ENCODE assay signal across 9 cellular contexts in genomic region chr16:8885674-8886592, GRCh38. TPM values are rescaled to one million over a fixed set of nuclear protein-coding genes. Genes with fewer than 3 reads are reported as not detected.
A peak's percentile ranks its signal among the peaks of the same experiment; 100 is the strongest.
DNase-seq lines count a peak whose midpoint lies in the region; ATAC-seq and TF ChIP-seq lines count a peak whose summit lies in the region.
"Had no signal": no experiment of that assay in that cellular context is flagged by ENCODE, and none has a peak within 500 bp of the region (broad histone marks: within the 10 kb centered on the region; RNA-seq: fewer than 3 reads in every experiment).

No MANE protein-coding gene starts in this region.

- no peak overlapping the region for H3K9ac ChIP-seq in HUES48 (ENCODE audit: low read depth, low read length)

- peaks cover 10% of the 10 kb centered on the region; the same call in 1 of the 2 replicates for H3K4me1 ChIP-seq in HUES48 (ENCODE audit: control insufficient read depth, insufficient read depth, low read length)

- no peak overlapping the region for H3K4me3 ChIP-seq in HUES48 (ENCODE audit: low read depth, low read length)

- H3K27ac Mint-ChIP-seq in brain: peak overlapping the region; percentile 43 to 88 (median 77)
- H3K27ac Mint-ChIP-seq in memory B cell: peak overlapping the region; percentile 3

- DNase-seq in COLO668 (lab: John Stamatoyannopoulos, UW; ENCODE audit: unreplicated experiment) (peak; percentile 55), memory B cell (ENCODE audit: low spot score in 2 of 2) (no peak), occipital lobe (lab: John Stamatoyannopoulos, UW) (no peak), SKM-1 (lab: John Stamatoyannopoulos, UW; ENCODE audit: unreplicated experiment) (no peak)
- no peak for DNase-seq in stimulated activated CD4-positive, alpha-beta T cell treated with anti-CD3 and anti-CD28 coated beads, Interleukin-4, amount 100 ng/mL, for 24 hours

- H3K9me3 ChIP-seq in HUES48 (ENCODE audit: control insufficient read depth, insufficient read depth, low read length): no peaks in the 10 kb centered on the region

- peak overlapping the region; percentile 31 for H3K27ac ChIP-seq in HUES48 (ENCODE audit: low read depth, low read length)

- peaks cover 27% of the 10 kb centered on the region for H3K36me3 ChIP-seq in HUES48 (ENCODE audit: control insufficient read depth, insufficient read depth, low read length)

- H3K27me3 Mint-ChIP-seq in brain: no peaks in the 10 kb centered on the region
- peaks cover 8% of the 10 kb centered on the region for H3K27me3 Mint-ChIP-seq in memory B cell

- no peaks in the 10 kb centered on the region for H3K27me3 ChIP-seq in HUES48 (ENCODE audit: control insufficient read depth, insufficient read depth, low read length)

- peak overlapping the region in 1 of 5 experiments; percentile 24 for H3K4me3 Mint-ChIP-seq in brain
- H3K4me3 Mint-ChIP-seq in memory B cell: no peak overlapping the region

- H3K36me3 Mint-ChIP-seq in brain (peaks cover 15% of the 10 kb centered on the region), memory B cell (peaks cover 5% of the 10 kb centered on the region)

- TF ChIP-seq CTCF in brain (conservative IDR thresholded peaks at IDR 0.05): peak in 1 of 2 experiments; percentile 19

- H3K9me3 Mint-ChIP-seq in brain (no peaks in the 10 kb centered on the region), memory B cell (no peaks in the 10 kb centered on the region)

- ATAC-seq in memory B cell (ENCODE audit: low read depth) (no peak), HG03097 (IDR thresholded peaks at IDR 0.05; ENCODE audit: low FRiP score, unreplicated experiment) (no peak)

- H3K4me1 Mint-ChIP-seq in brain (peaks cover 24% of the 10 kb centered on the region), memory B cell (peaks cover 16% of the 10 kb centered on the region)

RNA-seq across cellular contexts. Expression of gene LITAFD, which starts 3.8 kb away (rescaled TPM):
- not detected for polyA plus RNA-seq in brain (ENCODE audit: insufficient read depth, low read depth, low replicate concordance)
- total RNA-seq in occipital lobe: not detected
- total RNA-seq: SK-MEL-5 had no signal

RNA-seq across cellular contexts. Expression of gene CARHSP1, which starts 17.1 kb away (rescaled TPM):
- polyA plus RNA-seq in brain (ENCODE audit: insufficient read depth, low read depth, low replicate concordance): 407 TPM
- total RNA-seq in occipital lobe: 189 TPM
